28 cellular contexts compared by ENCODE assay signal in the genomic region with DNA sequence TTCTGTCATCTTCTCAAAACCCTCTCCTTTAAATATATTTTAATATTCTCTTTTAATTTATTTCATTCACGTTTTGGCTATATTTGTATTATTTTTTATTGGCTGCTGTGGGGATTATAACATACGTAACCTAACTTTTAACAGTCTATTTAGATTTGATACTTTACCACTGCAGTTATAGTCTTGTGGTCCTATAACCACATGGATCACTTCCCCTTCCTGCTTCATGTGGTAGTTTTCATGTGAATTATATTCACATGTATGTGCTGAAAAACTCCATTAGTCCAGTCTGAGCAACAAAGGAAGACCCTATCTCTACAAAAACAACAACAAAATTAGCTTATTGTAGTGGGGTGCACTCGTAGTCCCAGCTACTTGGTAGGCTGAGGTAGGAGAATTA. TPM values are rescaled to one million over a fixed set of nuclear protein-coding genes. Genes with fewer than 3 reads are reported as not detected.
DNase-seq lines count a peak whose midpoint lies in the region; FAIRE-seq and TF ChIP-seq lines count a peak whose summit lies in the region.
"Had no signal": no experiment of that assay in that cellular context is flagged by ENCODE, and none has a peak within 500 bp of the region (broad histone marks: within the 10 kb centered on the region; RNA-seq: fewer than 3 reads in every experiment).

No MANE protein-coding gene starts in this region.

- no peaks in the 10 kb centered on the region for H4K20me1 ChIP-seq in OCI-LY3 (ENCODE audit: insufficient read depth, low read length)

- 0 out of 2 replicates have a peak overlapping the region, but pooled peaks have one; percentile 34 for H2AFZ ChIP-seq in OCI-LY3 (ENCODE audit: low read depth, low read length)

- DNase-seq in GM12892 (ENCODE audit: insufficient read length) (no peak), KBM-7 (peak; percentile 27), sigmoid colon (no peak), iPS-NIHi11 (ENCODE audit: low spot score) (no peak), dorsolateral prefrontal cortex (no peak)
- no peak for DNase-seq in stimulated activated CD4-positive, alpha-beta T cell treated with anti-CD3 and anti-CD28 coated beads, Interleukin-1b, Interleukin-23, amount 100 ng/mL, for 48 hours
- DNase-seq: activated effector memory CD4-positive, alpha-beta T cell treated with anti-CD3 and anti-CD28 coated beads, Interleukin-2, amount 50 U/mL, for 16 hours; activated naive CD8-positive, alpha-beta T cell treated with anti-CD3 and anti-CD28 coated beads for 36 hours; CD4-positive, CD25-positive, alpha-beta regulatory T cell; esophagus squamous epithelium; heart right ventricle; left cardiac atrium; NCI-H1105 treated with DMSO at 0.1 percent for 48 hours; NCI-H2029; NCI-H526; right lobe of liver; RPMI8226; stimulated activated CD4-positive, alpha-beta T cell treated with anti-CD3 and anti-CD28 coated beads, Interleukin-4, amount 100 ng/mL, for 4 hours had no signal

- no peak for TF ChIP-seq CTCF in OCI-LY3 (IDR thresholded peaks at IDR 0.05; ENCODE audit: low read depth, low read length)
- TF ChIP-seq CTCF in sigmoid colon (IDR thresholded peaks at IDR 0.05) = no peak
- TF ChIP-seq CTCF in dorsolateral prefrontal cortex (IDR thresholded peaks at IDR 0.05 in 54 of 56, conservative IDR thresholded peaks at IDR 0.05 in 2 of 56; ENCODE audit: low read depth in 1 of 56, partially characterized antibody in 56 of 56) = no peak

- TF ChIP-seq POLR2A in GM12892 (IDR thresholded peaks at IDR 0.05; ENCODE audit: low read depth, low read length) (no peak), sigmoid colon (IDR thresholded peaks at IDR 0.05) (no peak)

- peak; percentile 53 for FAIRE-seq in GM12892 (lab: Jason Lieb, UNC)
- FAIRE-seq: astrocyte, endometrium, urothelium cell line had no signal

- H3K4me2 ChIP-seq in OCI-LY3 (ENCODE audit: low read length) = peak overlapping the region; percentile 48

- no peak overlapping the region for H3K9ac ChIP-seq in OCI-LY3 (ENCODE audit: low read length)
- H3K9ac ChIP-seq: neural progenitor cell had no signal

- H3K4me1 ChIP-seq in OCI-LY3 (ENCODE audit: low read length) (peaks cover 10% of the 10 kb centered on the region), sigmoid colon (peaks cover 0 to 21% (median 11%) of the 10 kb centered on the region in 4 donors)
- H3K4me1 ChIP-seq: esophagus squamous epithelium, right lobe of liver had no signal

- no peak for TF ChIP-seq EP300 in sigmoid colon (IDR thresholded peaks at IDR 0.05)

- WGBS in sigmoid colon, 2 donors = 67 to 85% methylated on average over 3 of the region's 3 CpGs

- in situ Hi-C loops in KBM-7 (cut with MboI; ENCODE audit: low pct_unique_long_range_greater_than_20kb, low sequenced_read_pairs) = no loop called here

- H3K9me3 ChIP-seq in OCI-LY3 (ENCODE audit: insufficient read depth, low read length) = no peaks in the 10 kb centered on the region
- H3K9me3 ChIP-seq in sigmoid colon = no peaks in the 10 kb centered on the region
- H3K9me3 ChIP-seq: right lobe of liver had no signal

- H3K4me3 ChIP-seq in OCI-LY3 (ENCODE audit: low read length) = no peak overlapping the region
- H3K4me3 ChIP-seq in sigmoid colon = no peak overlapping the region
- H3K4me3 ChIP-seq in dorsolateral prefrontal cortex = no peak overlapping the region
- H3K4me3 ChIP-seq: esophagus squamous epithelium, heart right ventricle, neural progenitor cell, right lobe of liver, SK-N-MC had no signal

- H3K27me3 ChIP-seq in OCI-LY3 (ENCODE audit: low read depth, low read length) (no peaks in the 10 kb centered on the region), sigmoid colon (no peaks in the 10 kb centered on the region), dorsolateral prefrontal cortex (no peaks in the 10 kb centered on the region)
- H3K27me3 ChIP-seq: esophagus squamous epithelium, heart right ventricle, neural progenitor cell, right lobe of liver had no signal

- H3K79me2 ChIP-seq in OCI-LY3 (ENCODE audit: low read length) = no peaks in the 10 kb centered on the region

- H3K36me3 ChIP-seq in OCI-LY3 (replicated peaks; ENCODE audit: low read depth, low read length) = peaks cover 5% of the 10 kb centered on the region
- H3K36me3 ChIP-seq in sigmoid colon = no peaks in the 10 kb centered on the region
- H3K36me3 ChIP-seq: esophagus squamous epithelium, neural progenitor cell, right lobe of liver had no signal

- intact Hi-C loops in sigmoid colon (cut with DNase I) = no loop called here
- intact Hi-C loops in dorsolateral prefrontal cortex (cut with DNase I) = no loop called here

- H3K27ac ChIP-seq in OCI-LY3 (ENCODE audit: low read length) (no peak overlapping the region), sigmoid colon (peak overlapping the region in 3 of 4 donors; percentile 61 to 74 (median 74)), dorsolateral prefrontal cortex (peak overlapping the region in 1 of 59 donors; percentile 4)
- H3K27ac ChIP-seq: esophagus squamous epithelium, right lobe of liver had no signal

RNA-seq across cellular contexts. Expression of a gene that starts 34.3 kb away (rescaled TPM):
- polyA plus RNA-seq in GM12892 (2012; ENCODE audit: missing spikeins) = 14.2 TPM
- total RNA-seq in sigmoid colon (10 to 100 TPM in 1 of 4 donors, 1 to 10 TPM in 3; 1.8 to 11.9 (median 5.2) TPM), dorsolateral prefrontal cortex (10 to 100 TPM in 21 of 120 experiments, 1 to 10 TPM in 99; 1.7 to 16.5 (median 7.0) TPM)
- polyA plus RNA-seq in sigmoid colon = 1 to 10 TPM in 1 of 3 donors, under 1 TPM in 2; 0.60 to 2.4 (median 0.69) TPM

RNA-seq across cellular contexts. Expression of a gene that starts 34.9 kb away (rescaled TPM):
- polyA plus RNA-seq in GM12892 (2012; ENCODE audit: missing spikeins) = 36.9 TPM
- total RNA-seq in sigmoid colon = 10 to 100 TPM; 23.9 to 32.1 (median 28.2) TPM
- 10 to 100 TPM in 2 of 3 donors, 1 to 10 TPM in 1; 7.9 to 20.4 (median 13.2) TPM for polyA plus RNA-seq in sigmoid colon
- total RNA-seq in dorsolateral prefrontal cortex = 10 to 100 TPM; 18.8 to 50.5 (median 32.6) TPM

RNA-seq across cellular contexts. Expression of a gene that starts 44.3 kb away (rescaled TPM):
- polyA plus RNA-seq in GM12892 (2012; ENCODE audit: missing spikeins) = 0.70 TPM
- total RNA-seq in sigmoid colon (10 to 100 TPM; 41.8 to 93.3 (median 59.8) TPM), dorsolateral prefrontal cortex (10 to 100 TPM in 13 of 120 experiments, 1 to 10 TPM in 70, under 1 TPM in 31, not detected in 6; 0.21 to 33.5 (median 1.7) TPM)
- polyA plus RNA-seq in sigmoid colon = 10 to 100 TPM in 1 of 3 donors, 1 to 10 TPM in 2; 1.6 to 10.8 (median 4.4) TPM
- total RNA-seq: activated naive CD8-positive, alpha-beta T cell treated with anti-CD3 and anti-CD28 coated beads for 36 hours; astrocyte; LHCN-M2; lung microvascular endothelial cell; progenitor cell of endocrine pancreas; T-helper 2 cell treated with Interferon-gamma antibody and Interleukin-4, amounts not matched to agents 100 ng/mL and 5 ng/mL, for 36 hours had no signal
